Comparison of ENCODE assay signal across 12 cellular contexts in the genomic region with DNA sequence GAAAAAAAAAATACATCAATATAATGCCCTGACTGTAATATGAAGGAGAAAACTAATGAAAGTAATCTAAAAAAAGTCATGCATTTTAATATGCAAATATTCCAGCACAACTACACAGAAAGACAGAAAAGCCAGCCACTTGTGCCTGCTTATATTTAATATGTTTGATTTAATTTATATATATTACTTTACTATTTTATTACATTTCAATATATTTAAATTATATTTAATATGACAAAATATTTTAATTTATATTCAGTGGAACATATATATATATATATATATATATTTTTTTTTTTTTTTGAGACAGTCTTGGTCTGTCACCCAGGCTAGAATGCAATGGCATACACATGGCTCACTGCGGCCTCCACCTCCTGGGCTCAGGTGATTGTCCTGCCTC. TPM values are rescaled to one million over a fixed set of nuclear protein-coding genes. Genes with fewer than 3 reads are reported as not detected.
"Had no signal": no experiment of that assay in that cellular context is flagged by ENCODE, and none has a peak within 500 bp of the region (broad histone marks: within the 10 kb centered on the region; RNA-seq: fewer than 3 reads in every experiment).

No MANE protein-coding gene starts in this region.

- H3K27ac Mint-ChIP-seq: GM23338, H9, HFFc6 had no signal

- H3K4me2 ChIP-seq: GM23338 had no signal

- FAIRE-seq: H1, H54 had no signal

- H3K4me3 ChIP-seq: GM23248, GM23338, HAP-1 had no signal

- H3K4me1 ChIP-seq: HAP-1 had no signal

- H3K4me1 Mint-ChIP-seq: GM23338, H9 had no signal

- H3K9ac ChIP-seq: GM23248 had no signal

- H3K36me3 ChIP-seq: HAP-1 had no signal

- H2AFZ ChIP-seq: GM23248, GM23338 had no signal

- H3K4me3 Mint-ChIP-seq: GM23338, H9, HFFc6 had no signal

- H3K27ac ChIP-seq: GM23248 had no signal

- DNase-seq: GM23248, GOT3, H7, H9, HCEC 1CT, HFFc6 had no signal

- ATAC-seq: GM23338, HCT116 had no signal

RNA-seq across cellular contexts. Expression of gene SAMD7, which starts 14.1 kb away (rescaled TPM):
- total RNA-seq: GM23248, GM23338, H1, H4, H7, H9, HFFc6 had no signal
- polyA plus RNA-seq: GM23248, GM23338, H1 had no signal

RNA-seq across cellular contexts. Expression of gene LRRC31, which starts 27.5 kb away (rescaled TPM):
- total RNA-seq: GM23248, GM23338, H1, H4, H7, H9, HFFc6 had no signal
- polyA plus RNA-seq: GM23248, GM23338, H1 had no signal
